In the genomic region with DNA sequence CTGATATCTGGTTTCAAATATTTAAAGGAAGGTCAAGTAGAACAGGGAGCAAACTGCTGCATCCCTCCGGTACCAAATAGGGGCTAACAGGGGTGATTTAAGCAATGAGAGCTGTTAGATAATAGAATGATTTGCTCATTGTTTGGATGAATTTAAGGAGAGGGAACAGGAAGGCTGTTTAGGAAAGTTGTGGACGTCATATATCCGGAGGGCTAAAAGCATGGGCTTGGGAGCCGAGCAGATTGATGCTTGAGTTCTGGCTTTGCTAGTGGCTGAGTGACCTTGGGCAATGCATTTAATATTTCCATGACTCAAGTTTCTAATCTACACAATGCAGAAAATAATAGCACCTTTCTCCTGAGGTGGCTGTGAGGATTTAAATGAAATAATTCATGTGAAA, we compare ENCODE assay signal across 2 cellular contexts.
TF ChIP-seq lines count a peak whose summit lies in the region.

No MANE protein-coding gene starts in this region.

TF ChIP-seq in K562, 482 proteins besides CTCF, POLR2A, EP300 and RAD21:
- TF ChIP-seq COPS2 (conservative IDR thresholded peaks at IDR 0.05) (no peak), ZNF121 (CRISPR knock-in tag; conservative IDR thresholded peaks at IDR 0.05) (no peak), NBN (IDR thresholded peaks at IDR 0.05; ENCODE audit: low read depth) (no peak), KLF1 (tag; IDR thresholded peaks at IDR 0.05) (no peak)
- TF ChIP-seq, protein P1, sequence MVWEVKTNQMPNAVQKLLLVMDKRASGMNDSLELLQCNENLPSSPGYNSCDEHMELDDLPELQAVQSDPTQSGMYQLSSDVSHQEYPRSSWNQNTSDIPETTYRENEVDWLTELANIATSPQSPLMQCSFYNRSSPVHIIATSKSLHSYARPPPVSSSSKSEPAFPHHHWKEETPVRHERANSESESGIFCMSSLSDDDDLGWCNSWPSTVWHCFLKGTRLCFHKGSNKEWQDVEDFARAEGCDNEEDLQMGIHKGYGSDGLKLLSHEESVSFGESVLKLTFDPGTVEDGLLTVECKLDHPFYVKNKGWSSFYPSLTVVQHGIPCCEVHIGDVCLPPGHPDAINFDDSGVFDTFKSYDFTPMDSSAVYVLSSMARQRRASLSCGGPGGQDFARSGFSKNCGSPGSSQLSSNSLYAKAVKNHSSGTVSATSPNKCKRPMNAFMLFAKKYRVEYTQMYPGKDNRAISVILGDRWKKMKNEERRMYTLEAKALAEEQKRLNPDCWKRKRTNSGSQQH (CRISPR knock-in tag; IDR thresholded peaks at IDR 0.05), result no peak

TF ChIP-seq in endothelial cell of umbilical vein, 7 proteins besides CTCF, POLR2A, EP300 and RAD21:
- no peak for TF ChIP-seq EZH2 (IDR thresholded peaks at IDR 0.05; ENCODE audit: borderline replicate concordance, low read depth, low read length, severe bottlenecking)
- no peak for TF ChIP-seq POLR2AphosphoS5 (IDR thresholded peaks at IDR 0.05; ENCODE audit: insufficient read depth, low read depth, low read length)
- TF ChIP-seq MYC (IDR thresholded peaks at IDR 0.05; ENCODE audit: low read depth, low read length), result no peak
- TF ChIP-seq JUN (IDR thresholded peaks at IDR 0.05; ENCODE audit: borderline replicate concordance, insufficient read depth, insufficient read length, low read depth), result no peak
- TF ChIP-seq FOS (IDR thresholded peaks at IDR 0.05; ENCODE audit: borderline replicate concordance, insufficient read depth, low read length), result no peak
- no peak for TF ChIP-seq GATA2 (IDR thresholded peaks at IDR 0.05; ENCODE audit: insufficient read depth, insufficient read length, low read depth, low read length)
- TF ChIP-seq, protein P2, sequence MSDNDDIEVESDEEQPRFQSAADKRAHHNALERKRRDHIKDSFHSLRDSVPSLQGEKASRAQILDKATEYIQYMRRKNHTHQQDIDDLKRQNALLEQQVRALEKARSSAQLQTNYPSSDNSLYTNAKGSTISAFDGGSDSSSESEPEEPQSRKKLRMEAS (IDR thresholded peaks at IDR 0.05; ENCODE audit: insufficient read depth, insufficient read length), result no peak
TF ChIP-seq in endothelial cell of umbilical vein: peak in this region for 0.
